ENCODE assay signal across 15 cellular contexts in genomic region chr5:115718853-115719252, GRCh38.
A peak's percentile ranks its signal among the peaks of the same experiment; 100 is the strongest.
DNase-seq lines count a peak whose midpoint lies in the region; ATAC-seq and TF ChIP-seq lines count a peak whose summit lies in the region.
"Had no signal": no experiment of that assay in that cellular context is flagged by ENCODE, and none has a peak within 500 bp of the region (broad histone marks: within the 10 kb centered on the region; RNA-seq: fewer than 3 reads in every experiment).

No MANE protein-coding gene starts in this region.

- H3K4me3 ChIP-seq in left ventricle myocardium inferior: no peak overlapping the region
- no peak overlapping the region for H3K4me3 ChIP-seq in tibial nerve
- H3K4me3 ChIP-seq: BLaER1, HAP-1 had no signal

- intact Hi-C loops in left ventricle myocardium inferior (cut with micrococcal nuclease): no loop called here
- intact Hi-C loops in cardiac septum (cut with DNase I): no loop called here
- intact Hi-C loops in sciatic nerve (cut with DNase I): no loop called here

- no peaks in the 10 kb centered on the region for H3K4me1 ChIP-seq in left ventricle myocardium inferior
- H3K4me1 ChIP-seq in tibial nerve: peaks cover 0 to 48% (median 5%) of the 10 kb centered on the region in 4 donors
- H3K4me1 ChIP-seq: HAP-1 had no signal

- DNase-seq in left ventricle myocardium inferior (no peak), cardiac septum (ENCODE audit: low spot score) (no peak), astrocyte of the hippocampus (ENCODE audit: low read depth, low spot score) (peak; percentile 21), sciatic nerve (ENCODE audit: low spot score) (no peak), tibial nerve (ENCODE audit: low spot score in 2 of 2) (peak in 1 of 2 donors; percentile 38)
- DNase-seq: 8988T; AML-193; CD8-positive, alpha-beta memory T cell; DMS53 had no signal

- TF ChIP-seq CTCF in left ventricle myocardium inferior (IDR thresholded peaks at IDR 0.05; ENCODE audit: borderline replicate concordance) (no peak), tibial nerve (IDR thresholded peaks at IDR 0.05) (no peak)

- no peaks in the 10 kb centered on the region for H3K36me3 ChIP-seq in left ventricle myocardium inferior
- H3K36me3 ChIP-seq in tibial nerve: no peaks in the 10 kb centered on the region
- H3K36me3 ChIP-seq: BLaER1, HAP-1 had no signal

- WGBS in tibial nerve, 2 donors: 31 to 34% methylated on average over 1 of the region's 1 CpG

- TF ChIP-seq POLR2A in tibial nerve (IDR thresholded peaks at IDR 0.05): no peak

- peak in 1 of 2 donors; percentile 55 for TF ChIP-seq EP300 in tibial nerve (IDR thresholded peaks at IDR 0.05)

- H3K9me3 ChIP-seq in left ventricle myocardium inferior (replicated peaks): no peaks in the 10 kb centered on the region
- H3K9me3 ChIP-seq in tibial nerve: no peaks in the 10 kb centered on the region
- H3K9me3 ChIP-seq: BLaER1, HAP-1 had no signal

- H3K27ac ChIP-seq in left ventricle myocardium inferior (replicated peaks) (peak overlapping the region; percentile 5), tibial nerve (peak overlapping the region; percentile 36 to 77 (median 71))
- H3K27ac ChIP-seq: BLaER1 had no signal

- ATAC-seq in sciatic nerve (peak; percentile 81), GM21529 (IDR thresholded peaks at IDR 0.05; ENCODE audit: unreplicated experiment) (no peak), GM21737 (IDR thresholded peaks at IDR 0.05; ENCODE audit: unreplicated experiment) (no peak), HG03108 (IDR thresholded peaks at IDR 0.05; ENCODE audit: unreplicated experiment) (no peak)
- ATAC-seq: HepG2 had no signal

- H3K27me3 ChIP-seq in left ventricle myocardium inferior (ENCODE audit: low read depth): no peaks in the 10 kb centered on the region
- no peaks in the 10 kb centered on the region for H3K27me3 ChIP-seq in tibial nerve
- H3K27me3 ChIP-seq: BLaER1 had no signal
